In the genomic region with DNA sequence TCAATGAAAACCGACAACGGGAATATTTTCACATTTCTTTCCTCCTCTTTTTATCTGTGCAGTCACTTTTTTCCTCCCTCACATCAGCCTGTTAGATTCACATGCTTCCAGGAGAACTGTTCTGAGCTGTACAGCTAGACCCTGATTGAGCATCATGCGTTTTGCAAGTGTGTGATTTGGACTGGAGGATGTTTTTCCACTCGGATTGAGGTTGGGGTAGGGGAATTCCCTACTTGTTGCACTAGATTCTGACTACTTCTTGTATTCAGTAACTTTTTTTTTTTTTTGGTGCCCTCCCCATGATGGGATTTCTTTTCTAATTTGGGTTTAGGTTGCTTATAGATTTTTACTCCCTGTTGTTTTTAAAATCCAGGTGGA, we compare ENCODE assay signal across 15 cellular contexts. TPM values are rescaled to one million over a fixed set of nuclear protein-coding genes. Genes with fewer than 3 reads are reported as not detected.
DNase-seq lines count a peak whose midpoint lies in the region; ATAC-seq and TF ChIP-seq lines count a peak whose summit lies in the region.
"Had no signal": no experiment of that assay in that cellular context is flagged by ENCODE, and none has a peak within 500 bp of the region (broad histone marks: within the 10 kb centered on the region; RNA-seq: fewer than 3 reads in every experiment).

No MANE protein-coding gene starts in this region.

- H3K27me3 Mint-ChIP-seq in nephron progenitor cell (ENCODE audit: low read depth, poor library complexity) = no peaks in the 10 kb centered on the region

- peaks cover 48% of the 10 kb centered on the region for H3K36me3 ChIP-seq in HUES48 (ENCODE audit: control insufficient read depth, insufficient read depth, low read length)
- H3K36me3 ChIP-seq in adrenal gland (replicated peaks in 1 of 2) = peaks cover 0 to 22% of the 10 kb centered on the region in 2 donors
- H3K36me3 ChIP-seq: MG63 had no signal

- no peak for ATAC-seq in GM18498 (IDR thresholded peaks at IDR 0.05; ENCODE audit: unreplicated experiment)
- ATAC-seq: natural killer cell had no signal

- H3K9me3 ChIP-seq in HUES48 (ENCODE audit: control insufficient read depth, insufficient read depth, low read length) (no peaks in the 10 kb centered on the region), adrenal gland (replicated peaks in 1 of 3) (no peaks in the 10 kb centered on the region)
- H3K9me3 ChIP-seq: MG63, right atrium auricular region, suprapubic skin had no signal

- no peak for TF ChIP-seq CTCF in adrenal gland (IDR thresholded peaks at IDR 0.05)
- TF ChIP-seq CTCF in nephron progenitor cell (IDR thresholded peaks at IDR 0.05) = no peak

- H3K36me3 Mint-ChIP-seq in nephron progenitor cell (ENCODE audit: low read depth) = peaks cover 60% of the 10 kb centered on the region

- H3K9ac ChIP-seq in HUES48 (ENCODE audit: low read depth, low read length) = no peak overlapping the region

- H3K9me3 Mint-ChIP-seq in nephron progenitor cell = no peaks in the 10 kb centered on the region
- H3K9me3 Mint-ChIP-seq: natural killer cell had no signal

- intact Hi-C loops in adrenal gland (cut with DNase I) = no loop called here

- H3K4me1 Mint-ChIP-seq in nephron progenitor cell = peaks cover 81% of the 10 kb centered on the region

- WGBS in adrenal gland, 4 donors = 33 to 43% (median 36%) methylated on average over 4 of the region's 4 CpGs

- H3K4me1 ChIP-seq in HUES48 (ENCODE audit: control insufficient read depth, insufficient read depth, low read length) (peaks cover 42% of the 10 kb centered on the region), adrenal gland (replicated peaks in 1 of 2) (peaks cover 39 to 78% of the 10 kb centered on the region in 2 donors)

- no peak overlapping the region for H3K27ac ChIP-seq in HUES48 (ENCODE audit: low read depth, low read length)
- H3K27ac ChIP-seq in adrenal gland = peak overlapping the region in 4 of 5 donors; percentile 15 to 99 (median 86)
- H3K27ac ChIP-seq: right atrium auricular region, SK-N-MC, suprapubic skin had no signal

- peak overlapping the region; percentile 58; the same call in 1 of the 2 replicates for H3K4me3 ChIP-seq in HUES48 (ENCODE audit: low read depth, low read length)
- no peak overlapping the region for H3K4me3 ChIP-seq in adrenal gland
- H3K4me3 ChIP-seq: MG63, right atrium auricular region, SK-N-MC, suprapubic skin had no signal

- peak overlapping the region; percentile 98 for H3K4me3 Mint-ChIP-seq in nephron progenitor cell
- H3K4me3 Mint-ChIP-seq: natural killer cell had no signal

- peaks cover 10% of the 10 kb centered on the region; the same call in 1 of the 2 replicates for H3K27me3 ChIP-seq in HUES48 (ENCODE audit: control insufficient read depth, insufficient read depth, low read length)
- no peaks in the 10 kb centered on the region for H3K27me3 ChIP-seq in adrenal gland
- H3K27me3 ChIP-seq: right atrium auricular region, suprapubic skin had no signal

- DNase-seq in D341Med (ENCODE audit: low spot score) (peak; percentile 9), adrenal gland (peak in 3 of 7 donors; percentile 56 to 70 (median 63)), nephron progenitor cell (no peak), OCI-M2 (lab: John Stamatoyannopoulos, UW; ENCODE audit: unreplicated experiment) (no peak), globus pallidus (ENCODE audit: low spot score) (no peak)
- DNase-seq: GOT3, MG63, natural killer cell, NCI-H1694 treated with DMSO at 0.1 percent for 48 hours, NCI-H446 had no signal

- TF ChIP-seq POLR2A in adrenal gland (IDR thresholded peaks at IDR 0.05) = peak in 1 of 2 donors; percentile 43

- peak overlapping the region; percentile 18 for H3K27ac Mint-ChIP-seq in nephron progenitor cell
- H3K27ac Mint-ChIP-seq: natural killer cell had no signal

RNA-seq across cellular contexts. Expression of a gene that starts 4.8 kb away (rescaled TPM):
- total RNA-seq in adrenal gland = 100 to 1,000 TPM in 6 of 8 donors, 10 to 100 TPM in 2; 62.6 to 411 (median 170) TPM
- 100 to 1,000 TPM in 1 of 3 donors, 10 to 100 TPM in 2; 32.6 to 360 (median 36.7) TPM for polyA plus RNA-seq in adrenal gland
